Comparison of ENCODE assay signal across 26 cellular contexts in genomic region chr2:26485099-26485498, GRCh38. TPM values are rescaled to one million over a fixed set of nuclear protein-coding genes. Genes with fewer than 3 reads are reported as not detected.
A peak's percentile ranks its signal among the peaks of the same experiment; 100 is the strongest.
DNase-seq lines count a peak whose midpoint lies in the region; ATAC-seq, FAIRE-seq and TF ChIP-seq lines count a peak whose summit lies in the region.
"Had no signal": no experiment of that assay in that cellular context is flagged by ENCODE, and none has a peak within 500 bp of the region (broad histone marks: within the 10 kb centered on the region; RNA-seq: fewer than 3 reads in every experiment).

No MANE protein-coding gene starts in this region.

- intact Hi-C loops in K562 (cut with micrococcal nuclease), result no loop called here

- H3K27me3 ChIP-seq in K562 (ENCODE audit: control insufficient read depth in 2 of 2, insufficient read depth in 2 of 2, low read length in 2 of 2), result peaks cover 2 to 48% of the 10 kb centered on the region in 2 experiments; a peak in 3 of 5 replicates
- no peaks in the 10 kb centered on the region for H3K27me3 ChIP-seq in neural progenitor cell
- H3K27me3 ChIP-seq: BE2C, BLaER1 had no signal

- peak overlapping the region; percentile 42 for H3K27ac Mint-ChIP-seq in activated naive CD8-positive, alpha-beta T cell treated with anti-CD3 and anti-CD28 coated beads, Interleukin-2, amount 10 ng/mL, durations not matched to agents 7 days and 5 days
- H3K27ac Mint-ChIP-seq in activated naive CD8-positive, alpha-beta T cell treated with anti-CD3 and anti-CD28 coated beads, Interleukin-2, amount 50 U/mL, for 24 hours, result no peak overlapping the region
- H3K27ac Mint-ChIP-seq in neural progenitor cell, result peak overlapping the region; percentile 61
- H3K27ac Mint-ChIP-seq: CD14-positive monocyte; CD4-positive, alpha-beta memory T cell; CD4-positive, CD25-positive, alpha-beta regulatory T cell; CD8-positive, alpha-beta memory T cell had no signal

- no peaks in the 10 kb centered on the region for H3K9me3 Mint-ChIP-seq in activated naive CD8-positive, alpha-beta T cell treated with anti-CD3 and anti-CD28 coated beads, Interleukin-2, amount 10 ng/mL, durations not matched to agents 7 days and 5 days
- no peaks in the 10 kb centered on the region for H3K9me3 Mint-ChIP-seq in activated naive CD8-positive, alpha-beta T cell treated with anti-CD3 and anti-CD28 coated beads, Interleukin-2, amount 50 U/mL, for 24 hours
- no peaks in the 10 kb centered on the region for H3K9me3 Mint-ChIP-seq in neural progenitor cell
- H3K9me3 Mint-ChIP-seq: CD4-positive, alpha-beta memory T cell; CD8-positive, alpha-beta memory T cell had no signal

- in situ Hi-C loops in K562 (cut with MboI), result no loop called here

- H2AFZ ChIP-seq in K562 (ENCODE audit: low read depth, low read length) (no peak overlapping the region), neural progenitor cell (replicated peaks) (no peak overlapping the region)

- no TSS peak for BruUV-seq in K562 (replicated peaks; lab: Mats Ljungman, UMichigan)

- no peak for FAIRE-seq in K562 (lab: Jason Lieb, UNC)
- FAIRE-seq: G401.6, GM12891 had no signal

- POLR2A ChIA-PET in activated naive CD8-positive, alpha-beta T cell treated with anti-CD3 and anti-CD28 coated beads, Interleukin-2, amount 10 ng/mL, durations not matched to agents 7 days and 5 days (lab: Charles Lee), result no interaction called here
- POLR2A ChIA-PET in K562 (lab: Yijun Ruan, JAX), result interaction anchor here (1.0 kb wide), 1 partner anchor 9 kb away, joined by 3 read pairs; no protein-coding TSS in a partner anchor

- H3K27me3 Mint-ChIP-seq in activated naive CD8-positive, alpha-beta T cell treated with anti-CD3 and anti-CD28 coated beads, Interleukin-2, amount 10 ng/mL, durations not matched to agents 7 days and 5 days, result peaks cover 2% of the 10 kb centered on the region
- no peaks in the 10 kb centered on the region for H3K27me3 Mint-ChIP-seq in activated naive CD8-positive, alpha-beta T cell treated with anti-CD3 and anti-CD28 coated beads, Interleukin-2, amount 50 U/mL, for 24 hours
- peaks cover 14% of the 10 kb centered on the region for H3K27me3 Mint-ChIP-seq in neural progenitor cell (ENCODE audit: insufficient read depth, low read depth)
- H3K27me3 Mint-ChIP-seq: CD4-positive, CD25-positive, alpha-beta regulatory T cell had no signal

- no peak for TF ChIP-seq RAD21 in K562 (CRISPR knock-in tag; conservative IDR thresholded peaks at IDR 0.05 in 1 of 2, IDR thresholded peaks at IDR 0.05 in 1 of 2)

- H3K36me3 Mint-ChIP-seq in activated naive CD8-positive, alpha-beta T cell treated with anti-CD3 and anti-CD28 coated beads, Interleukin-2, amount 10 ng/mL, durations not matched to agents 7 days and 5 days, result no peaks in the 10 kb centered on the region
- H3K36me3 Mint-ChIP-seq in activated naive CD8-positive, alpha-beta T cell treated with anti-CD3 and anti-CD28 coated beads, Interleukin-2, amount 50 U/mL, for 24 hours (ENCODE audit: low read depth), result no peaks in the 10 kb centered on the region
- no peaks in the 10 kb centered on the region for H3K36me3 Mint-ChIP-seq in neural progenitor cell
- H3K36me3 Mint-ChIP-seq: CD14-positive monocyte; CD4-positive, alpha-beta memory T cell; CD4-positive, CD25-positive, alpha-beta regulatory T cell; CD8-positive, alpha-beta memory T cell had no signal

- no peak for TF ChIP-seq POLR2A in K562 (conservative IDR thresholded peaks at IDR 0.05)

- 11% methylated on average over 2 of the region's 2 CpGs for WGBS in K562 (ENCODE audit: insufficient coverage, low coverage, missing lambda C conversion rate)

- no peak for DNase-seq in activated naive CD8-positive, alpha-beta T cell treated with anti-CD3 and anti-CD28 coated beads, Interleukin-2, amount 10 ng/mL, durations not matched to agents 7 days and 5 days
- no peak for DNase-seq in activated naive CD8-positive, alpha-beta T cell treated with anti-CD3 and anti-CD28 coated beads, Interleukin-2, amount 50 U/mL, for 24 hours
- no peak for DNase-seq in K562 (ENCODE audit: extremely low read depth in 1 of 4, low spot score in 3 of 4)
- DNase-seq in neural progenitor cell (ENCODE audit: low spot score), result no peak
- DNase-seq in activated effector memory CD4-positive, alpha-beta T cell treated with Interleukin-2 at 50 U/mL for 16 hours, result no peak
- DNase-seq: ACHN; BE2C; C1 segment of cervical spinal cord; CD4-positive, CD25-positive, alpha-beta regulatory T cell; CD8-positive, alpha-beta memory T cell; COR-L47; DMS 273 treated with DMSO at 0.1 percent for 48 hours; DMS153; DMS53; DMS79 treated with DMSO at 0.1 percent for 48 hours; GF-D8 had no signal

- H3K4me1 ChIP-seq in K562 (replicated peaks in 1 of 2; ENCODE audit: control insufficient read depth in 2 of 2, insufficient read depth in 2 of 2, low read length in 2 of 2) (peaks cover 0 to 18% of the 10 kb centered on the region in 2 experiments; a peak in 2 of 5 replicates), neural progenitor cell (no peaks in the 10 kb centered on the region)
- H3K4me1 ChIP-seq: BE2C, BLaER1 had no signal

- no peaks in the 10 kb centered on the region for H3K9me1 ChIP-seq in K562 (ENCODE audit: control insufficient read depth, insufficient read depth, low read length)

- no peaks in the 10 kb centered on the region for H3F3A ChIP-seq in neural progenitor cell (ENCODE audit: low read depth)

- no peak for TF ChIP-seq EP300 in K562 (IDR thresholded peaks at IDR 0.05; ENCODE audit: low read length)

- H3K4me3 ChIP-seq in K562, result no peak overlapping the region
- no peak overlapping the region for H3K4me3 ChIP-seq in neural progenitor cell
- H3K4me3 ChIP-seq: BLaER1 had no signal

- H4K20me1 ChIP-seq in K562 (replicated peaks; ENCODE audit: control insufficient read depth, insufficient read depth, low read length) (no peaks in the 10 kb centered on the region), neural progenitor cell (ENCODE audit: low read depth) (no peaks in the 10 kb centered on the region)
- H4K20me1 ChIP-seq: BLaER1 had no signal

- TF ChIP-seq CTCF in K562 (IDR thresholded peaks at IDR 0.05 in 2 of 3, conservative IDR thresholded peaks at IDR 0.05 in 1 of 3; ENCODE audit: insufficient read depth in 2 of 3, low read depth in 1 of 3, low read length in 3 of 3) (no peak), neural progenitor cell (IDR thresholded peaks at IDR 0.05) (no peak)

- no peaks in the 10 kb centered on the region; the same call in 1 of the 2 replicates for H3K9me3 ChIP-seq in K562 (replicated peaks; ENCODE audit: control insufficient read depth, insufficient read depth, low read depth, low read length)
- no peaks in the 10 kb centered on the region for H3K9me3 ChIP-seq in neural progenitor cell (ENCODE audit: low read depth)
- H3K9me3 ChIP-seq: BE2C, BLaER1 had no signal

- CTCF ChIA-PET in K562 (lab: Yijun Ruan, JAX; ENCODE audit: low intra/inter-chr PET ratio), result no interaction called here

- no peak for ATAC-seq in activated naive CD8-positive, alpha-beta T cell treated with anti-CD3 and anti-CD28 coated beads, Interleukin-2, amount 10 ng/mL, durations not matched to agents 7 days and 5 days (ENCODE audit: low read depth)
- ATAC-seq in activated naive CD8-positive, alpha-beta T cell treated with anti-CD3 and anti-CD28 coated beads, Interleukin-2, amount 50 U/mL, for 24 hours, result no peak
- ATAC-seq in K562, result no peak
- ATAC-seq in GM19035 (IDR thresholded peaks at IDR 0.05; ENCODE audit: unreplicated experiment), result no peak
- no peak for ATAC-seq in HG02678 (IDR thresholded peaks at IDR 0.05; ENCODE audit: unreplicated experiment)

- H3K36me3 ChIP-seq in K562 (ENCODE audit: control insufficient read depth, insufficient read depth, low read length) (no peaks in the 10 kb centered on the region), neural progenitor cell (no peaks in the 10 kb centered on the region)
- H3K36me3 ChIP-seq: BE2C, BLaER1 had no signal

- H3K79me2 ChIP-seq in K562 (ENCODE audit: control insufficient read depth, insufficient read depth, low read length) (no peaks in the 10 kb centered on the region), neural progenitor cell (ENCODE audit: low read depth) (no peaks in the 10 kb centered on the region)

- H3K27ac ChIP-seq in K562 (ENCODE audit: extremely low read depth, low read depth, low read length), result no peak overlapping the region
- no peak overlapping the region for H3K27ac ChIP-seq in neural progenitor cell
- H3K27ac ChIP-seq: 22Rv1, BLaER1 had no signal

- no peak overlapping the region for H3K4me2 ChIP-seq in K562 (ENCODE audit: insufficient read depth, low read length)
- H3K4me2 ChIP-seq in neural progenitor cell, result no peak overlapping the region
- H3K4me2 ChIP-seq: BLaER1 had no signal

- no peak overlapping the region for H3K4me3 Mint-ChIP-seq in activated naive CD8-positive, alpha-beta T cell treated with anti-CD3 and anti-CD28 coated beads, Interleukin-2, amount 10 ng/mL, durations not matched to agents 7 days and 5 days
- no peak overlapping the region for H3K4me3 Mint-ChIP-seq in activated naive CD8-positive, alpha-beta T cell treated with anti-CD3 and anti-CD28 coated beads, Interleukin-2, amount 50 U/mL, for 24 hours
- no peak overlapping the region for H3K4me3 Mint-ChIP-seq in neural progenitor cell
- H3K4me3 Mint-ChIP-seq: CD14-positive monocyte; CD4-positive, alpha-beta memory T cell; CD4-positive, CD25-positive, alpha-beta regulatory T cell; CD8-positive, alpha-beta memory T cell had no signal

- peaks cover 20% of the 10 kb centered on the region for H3K4me1 Mint-ChIP-seq in activated naive CD8-positive, alpha-beta T cell treated with anti-CD3 and anti-CD28 coated beads, Interleukin-2, amount 10 ng/mL, durations not matched to agents 7 days and 5 days
- H3K4me1 Mint-ChIP-seq in activated naive CD8-positive, alpha-beta T cell treated with anti-CD3 and anti-CD28 coated beads, Interleukin-2, amount 50 U/mL, for 24 hours, result no peaks in the 10 kb centered on the region
- H3K4me1 Mint-ChIP-seq in neural progenitor cell, result peaks cover 12% of the 10 kb centered on the region
- H3K4me1 Mint-ChIP-seq: CD4-positive, alpha-beta memory T cell; CD4-positive, CD25-positive, alpha-beta regulatory T cell; CD8-positive, alpha-beta memory T cell had no signal

- no peak overlapping the region for H3K9ac ChIP-seq in K562 (ENCODE audit: insufficient read depth in 1 of 2, low read depth in 2 of 2, low read length in 2 of 2)
- H3K9ac ChIP-seq in neural progenitor cell, result no peak overlapping the region
- H3K9ac ChIP-seq: BLaER1 had no signal

RNA-seq across cellular contexts. Expression of gene OTOF, which starts 7.2 kb away (rescaled TPM):
- total RNA-seq in activated naive CD8-positive, alpha-beta T cell treated with anti-CD3 and anti-CD28 coated beads, Interleukin-2, amount 10 ng/mL, durations not matched to agents 7 days and 5 days, result 10 to 100 TPM; 58.0 to 59.9 TPM
- 0.11 and 0.49 TPM in 2 replicates for total RNA-seq in K562 (2011; cell fraction: chromatin; rRNA removed; ENCODE audit: low replicate concordance)
- 0.13 and 0.17 TPM in 2 replicates for total RNA-seq in K562 (2011; cell fraction: nucleolus; rRNA removed)
- not detected in 2 replicates for total RNA-seq in K562 (2011; cell fraction: nucleoplasm; rRNA removed)
- total RNA-seq in K562 (2014; rRNA removed), result 0.05 and 0.33 TPM in 2 replicates
- not detected in 2 replicates for total RNA-seq in K562 (2014; rRNA removed; fragmentation: Illumina TruSeq; extraction: Trizol)
- total RNA-seq in K562 (2015; rRNA removed; fragmentation: Illumina TruSeq; extraction: Trizol), result not detected in 2 replicates
- total RNA-seq in K562 (2021), result 0.07 TPM in 1 of 2 replicates, not detected in the other
- 0.07 and 0.11 TPM in 2 replicates for polyA plus RNA-seq in K562 (2011; rRNA removed)
- 0.12 and 0.24 TPM in 2 replicates for polyA plus RNA-seq in K562 (2011; cell fraction: cytosol; rRNA removed)
- polyA plus RNA-seq in K562 (2011; cell fraction: nucleus; rRNA removed), result 0.22 and 0.31 TPM in 2 replicates
- 0.03 and 0.12 TPM in 2 replicates for polyA plus RNA-seq in K562 (2012)
- polyA plus RNA-seq in K562 (2014; fragmentation: Illumina TruSeq; extraction: Trizol), result not detected in 2 replicates
- polyA plus RNA-seq in K562 (2014; fragmentation: Nextera tagmentation; extraction: Ambion mirVana), result not detected
- 0.03 TPM in 1 of 2 replicates, not detected in the other for polyA plus RNA-seq in K562 (2014; rRNA removed)
- polyA minus RNA-seq in K562 (2011; rRNA and poly(A)+ RNA removed), result 0.04 TPM in 1 of 2 replicates, not detected in the other
- polyA minus RNA-seq in K562 (2011; cell fraction: cytosol; rRNA and poly(A)+ RNA removed), result not detected in 2 replicates
- under 0.01 TPM in 1 of 2 replicates, not detected in the other for polyA minus RNA-seq in K562 (2011; cell fraction: nucleus; rRNA and poly(A)+ RNA removed)
- total RNA-seq in neural progenitor cell (ENCODE audit: low replicate concordance), result 0.36 and 0.84 TPM in 2 replicates
- total RNA-seq: A673 had no signal
- polyA plus RNA-seq: AG04450, CD14-positive monocyte had no signal

Comparison
In these comparisons a context has a peak if more than half of its experiments do, and no peak if none do; other contexts are left out.
1. RNA of gene OTOF, which starts 7.2 kb away (total RNA-seq): 58.0 to 59.9 TPM in activated naive CD8-positive, alpha-beta T cell treated with anti-CD3 and anti-CD28 coated beads, Interleukin-2, amount 10 ng/mL, durations not matched to agents 7 days and 5 days; 0.36 to 0.84 TPM in neural progenitor cell and 0.05 to 0.49 TPM in K562; every median in the first group is over 10 times any median in the second.